Comparison of ENCODE assay signal across 6 cellular contexts in genomic region chr12:78739653-78740052, GRCh38.
"Had no signal": no experiment of that assay in that cellular context is flagged by ENCODE, and none has a peak within 500 bp of the region (broad histone marks: within the 10 kb centered on the region; RNA-seq: fewer than 3 reads in every experiment).

No MANE protein-coding gene starts in this region.

- H3K9me3 Mint-ChIP-seq: IgD-negative memory B cell had no signal

- H3K27ac ChIP-seq: HL-60 had no signal

- H3K4me3 ChIP-seq: K562 had no signal

- DNase-seq: IMR-90, KBM-7 had no signal

- H3K27me3 Mint-ChIP-seq: IgD-negative memory B cell had no signal

- H3K4me3 Mint-ChIP-seq: IgD-negative memory B cell had no signal

- H3K27ac Mint-ChIP-seq: IgD-negative memory B cell had no signal

- H3K36me3 Mint-ChIP-seq: IgD-negative memory B cell had no signal

- ATAC-seq: HepG2, K562 had no signal
